8 cellular contexts compared by ENCODE assay signal in the genomic region with DNA sequence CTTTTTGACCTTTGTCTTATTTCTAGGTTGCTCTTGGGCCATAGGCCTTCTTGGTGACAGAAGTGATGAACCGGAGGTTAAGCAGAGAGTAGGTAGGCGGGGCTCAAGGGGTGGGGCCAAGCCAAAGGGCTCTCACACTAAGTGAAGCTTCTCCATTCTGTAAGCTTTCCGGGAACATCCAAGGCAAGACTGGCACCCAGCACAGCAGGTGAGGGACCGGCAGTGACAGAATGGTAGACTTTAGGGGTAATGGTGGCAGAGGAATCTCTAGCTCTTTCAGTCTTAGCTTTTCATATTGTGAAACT. TPM values are rescaled to one million over a fixed set of nuclear protein-coding genes. Genes with fewer than 3 reads are reported as not detected.
DNase-seq lines count a peak whose midpoint lies in the region; ATAC-seq and TF ChIP-seq lines count a peak whose summit lies in the region.

TSS of gene TNFAIP8L2 (plus strand) at position 135 of the 305 bp plus-strand sequence. CDS start 2,049 bp downstream, outside the sequence.

- peak; percentile 81 for ATAC-seq in CD4-positive, alpha-beta T cell (ENCODE audit: poor library complexity)
- ATAC-seq in GM21576 (IDR thresholded peaks at IDR 0.05; ENCODE audit: unreplicated experiment), result peak; percentile 73

- H3K4me1 ChIP-seq in OCI-LY7 (ENCODE audit: insufficient read depth, low read length, poor library complexity, severe bottlenecking), result peaks cover 38% of the 10 kb centered on the region

- peaks cover 57% of the 10 kb centered on the region for H3K4me1 Mint-ChIP-seq in CD4-positive, alpha-beta T cell (ENCODE audit: low read depth)
- H3K4me1 Mint-ChIP-seq in activated T-cell treated with anti-CD3 and anti-CD28 coated beads, Interleukin-2, amount 50 U/mL, for 24 hours (ENCODE audit: low read depth), result peaks cover 43% of the 10 kb centered on the region

- intact Hi-C loops in CD4-positive, alpha-beta T cell (cut with DNase I, micrococcal nuclease), result loop anchor here (1.0 to 10.0 kb wide), 7 partner anchors 56 to 692 kb away; partner anchors contain the start of genes ENSA (in 1 of the 2), MINDY1 (in 1 of the 2) and PRUNE1 (in 1 of the 2)
- intact Hi-C loops in OCI-LY7 (cut with micrococcal nuclease; ENCODE audit: unreplicated experiment), result loop anchor here (1.0 kb wide), 3 partner anchors 57 to 132 kb away; no protein-coding TSS in a partner anchor

- no peaks in the 10 kb centered on the region for H3K27me3 ChIP-seq in CD4-positive, alpha-beta T cell (ENCODE audit: control insufficient read depth, insufficient read depth, low read length)

- H3K79me2 ChIP-seq in OCI-LY7 (ENCODE audit: insufficient read depth, low read depth, low read length), result peaks cover 9% of the 10 kb centered on the region; the same call in 1 of the 2 replicates

- H3K4me3 Mint-ChIP-seq in CD4-positive, alpha-beta T cell, result peak within 1 kb of the TSS; percentile 99
- peak within 1 kb of the TSS; percentile 91 for H3K4me3 Mint-ChIP-seq in activated T-cell treated with anti-CD3 and anti-CD28 coated beads, Interleukin-2, amount 50 U/mL, for 24 hours

- peak within 1 kb of the TSS; percentile 70 for H3K27ac ChIP-seq in CD4-positive, alpha-beta T cell (ENCODE audit: low read depth, low read length)
- peak within 1 kb of the TSS; percentile 57 for H3K27ac ChIP-seq in OCI-LY7 (ENCODE audit: low read depth, low read length, poor library complexity, severe bottlenecking)

- H3K9me2 ChIP-seq in OCI-LY7 (ENCODE audit: insufficient read depth, low read length), result no peaks in the 10 kb centered on the region

- no TSS peak for BruUV-seq in OCI-LY7 (replicated peaks; lab: Mats Ljungman, UMichigan)

- H4K20me1 ChIP-seq in OCI-LY7 (ENCODE audit: insufficient read depth, low read length), result no peaks in the 10 kb centered on the region

- no peaks in the 10 kb centered on the region for H3K27me3 Mint-ChIP-seq in CD4-positive, alpha-beta T cell
- H3K27me3 Mint-ChIP-seq in activated T-cell treated with anti-CD3 and anti-CD28 coated beads, Interleukin-2, amount 50 U/mL, for 24 hours, result no peaks in the 10 kb centered on the region

- DNase-seq in CD4-positive, alpha-beta T cell, result peak; percentile 56 to 80 (median 69)
- DNase-seq in OCI-LY7 (ENCODE audit: low spot score) (peak; percentile 78), islet precursor cell (peak; percentile 52), HK-2 (ENCODE audit: unreplicated experiment) (no peak), occipital lobe (lab: John Stamatoyannopoulos, UW) (no peak)
- DNase-seq in activated T-cell treated with anti-CD3 and anti-CD28 coated beads, Interleukin-2, amount 50 U/mL, for 24 hours, result peak; percentile 83
- DNase-seq in stimulated activated CD8-positive, alpha-beta memory T cell treated with anti-CD3 and anti-CD28 coated beads, Interleukin-2, amount 100 ng/mL, for 48 hours (ENCODE audit: low read depth in 2 of 2), result peak; percentile 67 to 77

- peak within 1 kb of the TSS; percentile 85 for H3K27ac Mint-ChIP-seq in CD4-positive, alpha-beta T cell
- H3K27ac Mint-ChIP-seq in activated T-cell treated with anti-CD3 and anti-CD28 coated beads, Interleukin-2, amount 50 U/mL, for 24 hours, result peak within 1 kb of the TSS; percentile 97

- TF ChIP-seq CTCF in CD4-positive, alpha-beta T cell (IDR thresholded peaks at IDR 0.05), result no peak
- no peak for TF ChIP-seq CTCF in OCI-LY7 (conservative IDR thresholded peaks at IDR 0.05; ENCODE audit: low read length)

- H3K4me2 ChIP-seq in OCI-LY7 (ENCODE audit: low read length), result peak within 1 kb of the TSS; percentile 92

- no peaks in the 10 kb centered on the region for H3K9me3 Mint-ChIP-seq in CD4-positive, alpha-beta T cell
- no peaks in the 10 kb centered on the region for H3K9me3 Mint-ChIP-seq in activated T-cell treated with anti-CD3 and anti-CD28 coated beads, Interleukin-2, amount 50 U/mL, for 24 hours

- peaks cover 16% of the 10 kb centered on the region; the same call in 1 of the 2 replicates for H3K36me3 ChIP-seq in OCI-LY7 (ENCODE audit: insufficient read depth, low read length)

- CTCF ChIA-PET in CD4-positive, alpha-beta T cell (lab: Charles Lee), result interaction anchor here (1.2 to 7.8 kb wide), 4 partner anchors 55 to 132 kb away, joined by 3 to 61 read pairs (median 32); partner anchors contain the start of gene GABPB2
- CTCF ChIA-PET in OCI-LY7 (lab: Charles Lee; ENCODE audit: unreplicated experiment), result interaction anchor here (0.6 to 2.4 kb wide), 8 partner anchors 8 to 112 kb away, joined by 3 to 35 read pairs (median 4); partner anchors contain the start of gene MLLT11

- H3K4me3 ChIP-seq in OCI-LY7 (ENCODE audit: low read depth, low read length, poor library complexity, severe bottlenecking), result peak within 1 kb of the TSS; percentile 76

- peak within 1 kb of the TSS; percentile 74 for H2AFZ ChIP-seq in OCI-LY7 (ENCODE audit: low read length)

- H3K9me3 ChIP-seq in CD4-positive, alpha-beta T cell (ENCODE audit: control insufficient read depth, low read length), result no peaks in the 10 kb centered on the region
- H3K9me3 ChIP-seq in OCI-LY7 (ENCODE audit: low read length), result no peaks in the 10 kb centered on the region

- POLR2A ChIA-PET in CD4-positive, alpha-beta T cell (lab: Charles Lee), result interaction anchor here (0.6 to 4.3 kb wide), 30 partner anchors 10 to 793 kb away, joined by 3 to 64 read pairs (median 6); partner anchors contain the start of genes CDC42SE1, GABPB2, GOLPH3L and LYSMD1
- POLR2A ChIA-PET in OCI-LY7 (lab: Charles Lee), result interaction anchor here (0.5 to 2.2 kb wide), 15 partner anchors 8 to 459 kb away, joined by 3 to 14 read pairs (median 4); partner anchors contain the start of genes CDC42SE1, GOLPH3L, SCNM1 and VPS72

- H3K36me3 Mint-ChIP-seq in CD4-positive, alpha-beta T cell (ENCODE audit: low read depth), result peaks cover 45% of the 10 kb centered on the region
- peaks cover 48% of the 10 kb centered on the region for H3K36me3 Mint-ChIP-seq in activated T-cell treated with anti-CD3 and anti-CD28 coated beads, Interleukin-2, amount 50 U/mL, for 24 hours (ENCODE audit: low read depth)

RNA-seq across cellular contexts. Expression of gene TNFAIP8L2, which starts in this region (rescaled TPM):
- under 1 TPM; 0.70 to 0.74 TPM for total RNA-seq in CD4-positive, alpha-beta T cell
- total RNA-seq in OCI-LY7 (2014; rRNA removed; shearing (Covaris generic)), result 7.7 and 12.5 TPM in 2 replicates
- total RNA-seq in OCI-LY7 (2022) (9.0 and 9.2 TPM in 2 replicates), occipital lobe (0.78 TPM)

Comparison
In these comparisons a context has a peak if more than half of its experiments do, and no peak if none do; other contexts are left out.
1. Peak in DNase-seq, ATAC-seq and H3K27ac ChIP-seq in CD4-positive, alpha-beta T cell; RNA of the gene not detected or under 1 TPM.
2. DNase-seq: peak in OCI-LY7 (single experiment), activated T-cell treated with anti-CD3 and anti-CD28 coated beads, Interleukin-2, amount 50 U/mL, for 24 hours (single experiment), islet precursor cell (single experiment) and stimulated activated CD8-positive, alpha-beta memory T cell treated with anti-CD3 and anti-CD28 coated beads, Interleukin-2, amount 100 ng/mL, for 48 hours (2 of 2); none in HK-2 (single experiment) and occipital lobe (single experiment).